In genomic region chr13:77514336-77514726, GRCh38 we compare ENCODE assay signal across 17 cellular contexts. TPM values are rescaled to one million over a fixed set of nuclear protein-coding genes. Genes with fewer than 3 reads are reported as not detected.
DNase-seq lines count a peak whose midpoint lies in the region; ATAC-seq and TF ChIP-seq lines count a peak whose summit lies in the region.
"Had no signal": no experiment of that assay in that cellular context is flagged by ENCODE, and none has a peak within 500 bp of the region (broad histone marks: within the 10 kb centered on the region; RNA-seq: fewer than 3 reads in every experiment).

No MANE protein-coding gene starts in this region.

- H3K27me3 ChIP-seq in upper lobe of right lung: no peaks in the 10 kb centered on the region

- intact Hi-C loops in MCF 10A (cut with micrococcal nuclease) (no loop called here), upper lobe of right lung (cut with DNase I) (no loop called here)

- CTCF ChIA-PET in MCF 10A (lab: Yijun Ruan, JAX): no interaction called here

- no peak overlapping the region for H3K27ac ChIP-seq in upper lobe of right lung
- H3K27ac ChIP-seq: GM23248, KMS-11, prostate gland, WERI-Rb-1 had no signal

- ATAC-seq in GM18505 (IDR thresholded peaks at IDR 0.05; ENCODE audit: unreplicated experiment) (peak; percentile 71), GM19467 (IDR thresholded peaks at IDR 0.05; ENCODE audit: unreplicated experiment) (peak; percentile 81), HG02870 (IDR thresholded peaks at IDR 0.05; ENCODE audit: unreplicated experiment) (peak; percentile 62), HG03460 (IDR thresholded peaks at IDR 0.05; ENCODE audit: unreplicated experiment) (peak; percentile 81), upper lobe of right lung (no peak)

- H3K9me3 ChIP-seq in upper lobe of right lung: no peaks in the 10 kb centered on the region
- H3K9me3 ChIP-seq: prostate gland had no signal

- H3K36me3 ChIP-seq in upper lobe of right lung: no peaks in the 10 kb centered on the region
- H3K36me3 ChIP-seq: prostate gland, WERI-Rb-1 had no signal

- BruUV-seq in MCF 10A (replicated peaks; lab: Mats Ljungman, UMichigan): no TSS peak

- POLR2A ChIA-PET in MCF 10A (lab: Yijun Ruan, JAX): no interaction called here

- H3K4me3 ChIP-seq in upper lobe of right lung: no peak overlapping the region
- H3K4me3 ChIP-seq: GM23248, prostate gland had no signal

- no peak for TF ChIP-seq POLR2A in GM18505 (IDR thresholded peaks at IDR 0.05; ENCODE audit: borderline replicate concordance, extremely low read depth, insufficient read depth, insufficient read length)

- TF ChIP-seq CTCF in MCF 10A (IDR thresholded peaks at IDR 0.05; ENCODE audit: unreplicated experiment): no peak
- TF ChIP-seq CTCF in upper lobe of right lung (IDR thresholded peaks at IDR 0.05): no peak

- no peak overlapping the region for H3K4me3 Mint-ChIP-seq in MCF 10A (ENCODE audit: unreplicated experiment)

- H3K9me3 Mint-ChIP-seq in MCF 10A (ENCODE audit: unreplicated experiment): no peaks in the 10 kb centered on the region

- peaks cover 15% of the 10 kb centered on the region for H3K4me1 Mint-ChIP-seq in MCF 10A (ENCODE audit: insufficient read depth, unreplicated experiment)

- H3K27ac Mint-ChIP-seq in MCF 10A (ENCODE audit: low read depth, unreplicated experiment): no peak overlapping the region

- no peaks in the 10 kb centered on the region for H3K36me3 Mint-ChIP-seq in MCF 10A (ENCODE audit: insufficient read depth, unreplicated experiment)

- H3K27me3 Mint-ChIP-seq in MCF 10A (ENCODE audit: insufficient read depth, unreplicated experiment): peaks cover 9% of the 10 kb centered on the region

- DNase-seq in MCF 10A (ENCODE audit: unreplicated experiment): no peak
- no peak for DNase-seq in upper lobe of right lung
- DNase-seq in HUDEP-2 (lab: John Stamatoyannopoulos, UW; ENCODE audit: unreplicated experiment in 76 of 76): no peak
- DNase-seq in cerebellar cortex (ENCODE audit: low spot score): no peak
- DNase-seq: activated T-cell treated with anti-CD3 and anti-CD28 coated beads, Interleukin-2, amount 50 U/mL, for 48 hours; GM23248; mammary epithelial cell; NCI-H510A; SHP77; stimulated activated CD4-positive, alpha-beta T cell treated with anti-CD3 and anti-CD28 coated beads, Interleukin-4, amount 100 ng/mL, for 1 hour; WERI-Rb-1 had no signal

- no peaks in the 10 kb centered on the region for H3K4me1 ChIP-seq in upper lobe of right lung
- H3K4me1 ChIP-seq: prostate gland had no signal

RNA-seq across cellular contexts. Expression of gene SCEL, which starts 21.2 kb away (rescaled TPM):
- total RNA-seq in MCF 10A (2022) (1.0 and 1.3 TPM in 2 replicates), upper lobe of right lung (109 TPM)
- total RNA-seq: GM23248 had no signal

Comparison
In these comparisons a context has a peak if more than half of its experiments do, and no peak if none do; other contexts are left out.
1. RNA of gene SCEL, which starts 21.2 kb away (total RNA-seq): 109 TPM in upper lobe of right lung (single experiment); 1.0 to 1.3 TPM in MCF 10A; every median in the first group is over 10 times any median in the second.